ENCODE assay signal across 9 cellular contexts in the genomic region with DNA sequence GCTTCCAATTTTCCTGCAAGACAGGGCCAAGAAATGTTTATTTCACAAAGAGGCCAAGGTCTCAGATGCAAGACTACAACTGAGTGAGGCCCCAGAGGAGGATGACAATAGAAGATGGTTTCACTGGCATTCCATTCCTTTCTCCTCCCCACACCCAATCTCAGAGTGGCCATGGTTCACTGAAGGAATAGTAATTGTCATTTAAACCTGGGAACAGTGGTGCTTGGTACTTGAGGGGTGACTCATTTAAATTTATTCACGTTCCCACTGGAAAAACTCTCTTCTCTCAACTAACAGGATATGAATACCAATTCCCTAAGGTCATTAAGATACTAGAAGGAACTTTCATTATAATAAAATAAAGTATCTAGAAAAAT. TPM values are rescaled to one million over a fixed set of nuclear protein-coding genes. Genes with fewer than 3 reads are reported as not detected.
DNase-seq lines count a peak whose midpoint lies in the region; ATAC-seq and TF ChIP-seq lines count a peak whose summit lies in the region.
"Had no signal": no experiment of that assay in that cellular context is flagged by ENCODE, and none has a peak within 500 bp of the region (broad histone marks: within the 10 kb centered on the region; RNA-seq: fewer than 3 reads in every experiment).

No MANE protein-coding gene starts in this region.

- peak; percentile 66 for DNase-seq in HK-2 (ENCODE audit: unreplicated experiment)
- DNase-seq in MCF 10A (ENCODE audit: unreplicated experiment): peak; percentile 62
- peak; percentile 81 for DNase-seq in iPS DF 19.7 (ENCODE audit: low read depth, low spot score)
- no peak for DNase-seq in thoracic aorta (ENCODE audit: low spot score)
- no peak for DNase-seq in COR-L47 (lab: John Stamatoyannopoulos, UW)
- no peak for DNase-seq in NOMO-1 (lab: John Stamatoyannopoulos, UW; ENCODE audit: unreplicated experiment in 2 of 2)
- no peak for DNase-seq in prostate gland (ENCODE audit: low spot score)

- H3K4me1 ChIP-seq in thoracic aorta (ENCODE audit: control insufficient read depth in 1 of 2, low read depth in 2 of 2) (peaks cover 23 to 34% of the 10 kb centered on the region in 2 donors), prostate gland (replicated peaks) (no peaks in the 10 kb centered on the region)

- no peaks in the 10 kb centered on the region for H3K27me3 Mint-ChIP-seq in MCF 10A (ENCODE audit: insufficient read depth, unreplicated experiment)

- no peaks in the 10 kb centered on the region for H3K9me3 Mint-ChIP-seq in MCF 10A (ENCODE audit: unreplicated experiment)
- H3K9me3 Mint-ChIP-seq: activated T-helper 17 cell treated with anti-CD3 and anti-CD28 coated beads, Interleukin-2, amount 50 U/mL, for 72 hours had no signal

- peak overlapping the region; percentile 29 for H3K4me3 Mint-ChIP-seq in MCF 10A (ENCODE audit: unreplicated experiment)
- H3K4me3 Mint-ChIP-seq: activated T-helper 17 cell treated with anti-CD3 and anti-CD28 coated beads, Interleukin-2, amount 50 U/mL, for 72 hours had no signal

- H3K27ac ChIP-seq in thoracic aorta (peak overlapping the region; percentile 69 to 76), prostate gland (no peak overlapping the region)

- 62% methylated on average over 1 of the region's 1 CpG for WGBS in prostate gland

- CTCF ChIA-PET in MCF 10A (lab: Yijun Ruan, JAX): interaction anchor here (0.6 to 1.8 kb wide), 9 partner anchors 10 to 303 kb away, joined by 3 to 10 read pairs (median 3); no protein-coding TSS in a partner anchor

- peaks cover 63% of the 10 kb centered on the region for H3K4me1 Mint-ChIP-seq in MCF 10A (ENCODE audit: insufficient read depth, unreplicated experiment)
- H3K4me1 Mint-ChIP-seq: activated T-helper 17 cell treated with anti-CD3 and anti-CD28 coated beads, Interleukin-2, amount 50 U/mL, for 72 hours had no signal

- H3K9me3 ChIP-seq in thoracic aorta (no peaks in the 10 kb centered on the region), prostate gland (no peaks in the 10 kb centered on the region)

- TF ChIP-seq POLR2A in prostate gland (IDR thresholded peaks at IDR 0.05): no peak

- peak overlapping the region; percentile 95 for H3K27ac Mint-ChIP-seq in MCF 10A (ENCODE audit: low read depth, unreplicated experiment)
- H3K27ac Mint-ChIP-seq: activated T-helper 17 cell treated with anti-CD3 and anti-CD28 coated beads, Interleukin-2, amount 50 U/mL, for 72 hours had no signal

- no peaks in the 10 kb centered on the region for H3K36me3 Mint-ChIP-seq in MCF 10A (ENCODE audit: insufficient read depth, unreplicated experiment)

- H3K27me3 ChIP-seq in thoracic aorta (replicated peaks; ENCODE audit: insufficient read depth) (no peaks in the 10 kb centered on the region), prostate gland (replicated peaks; ENCODE audit: insufficient read depth) (no peaks in the 10 kb centered on the region)

- BruUV-seq in MCF 10A (replicated peaks; lab: Mats Ljungman, UMichigan): TSS peak; percentile 91

- no peaks in the 10 kb centered on the region for H3K36me3 ChIP-seq in thoracic aorta
- H3K36me3 ChIP-seq in prostate gland: no peaks in the 10 kb centered on the region

- POLR2A ChIA-PET in MCF 10A (lab: Yijun Ruan, JAX): interaction anchor here (0.6 to 2.0 kb wide), 15 partner anchors 10 to 404 kb away, joined by 3 to 10 read pairs (median 5); partner anchors contain the start of gene CXCL8

- no peak overlapping the region for H3K4me3 ChIP-seq in thoracic aorta
- H3K4me3 ChIP-seq in prostate gland: no peak overlapping the region

- ATAC-seq in thoracic aorta (ENCODE audit: insufficient number of reproducible peaks, low FRiP score, low read depth) (peak; percentile 13), HG02884 (IDR thresholded peaks at IDR 0.05; ENCODE audit: unreplicated experiment) (no peak)
- ATAC-seq: activated T-helper 17 cell treated with anti-CD3 and anti-CD28 coated beads, Interleukin-2, amount 50 U/mL, for 72 hours had no signal

- intact Hi-C loops in MCF 10A (cut with micrococcal nuclease): no loop called here
- intact Hi-C loops in prostate gland (cut with DNase I): no loop called here

- TF ChIP-seq CTCF in MCF 10A (IDR thresholded peaks at IDR 0.05; ENCODE audit: unreplicated experiment): no peak
- TF ChIP-seq CTCF in thoracic aorta (IDR thresholded peaks at IDR 0.05): no peak
- no peak for TF ChIP-seq CTCF in prostate gland (IDR thresholded peaks at IDR 0.05)

RNA-seq across cellular contexts. Expression of gene CXCL8, which starts 35.3 kb away (rescaled TPM):
- total RNA-seq in MCF 10A (2022): 17.0 and 36.2 TPM in 2 replicates
- 1 to 10 TPM; 5.4 to 6.9 TPM for total RNA-seq in thoracic aorta
- total RNA-seq in prostate gland: 10 to 100 TPM in 1 of 2 donors, not detected in 1; 15.2 TPM

Comparison
In these comparisons a context has a peak if more than half of its experiments do, and no peak if none do; other contexts are left out.
1. DNase-seq: peak in HK-2 (single experiment), MCF 10A (single experiment) and iPS DF 19.7 (single experiment); none in thoracic aorta (single experiment), COR-L47 (single experiment), NOMO-1 (0 of 2) and prostate gland (single experiment).
2. H3K27ac ChIP-seq: peak in thoracic aorta (2 of 2); none in prostate gland (0 of 2).